Comparison of ENCODE assay signal across 20 cellular contexts in genomic region chr16:88778541-88779065, GRCh38. TPM values are rescaled to one million over a fixed set of nuclear protein-coding genes. Genes with fewer than 3 reads are reported as not detected.
DNase-seq lines count a peak whose midpoint lies in the region; ATAC-seq, FAIRE-seq and TF ChIP-seq lines count a peak whose summit lies in the region.
"Had no signal": no experiment of that assay in that cellular context is flagged by ENCODE, and none has a peak within 500 bp of the region (broad histone marks: within the 10 kb centered on the region; RNA-seq: fewer than 3 reads in every experiment).

No MANE protein-coding gene starts in this region.

- FAIRE-seq in K562 (lab: Jason Lieb, UNC), result no peak

- no peaks in the 10 kb centered on the region for H3K27me3 ChIP-seq in A673 (replicated peaks; ENCODE audit: insufficient read depth, low read depth, low read length, poor library complexity)
- H3K27me3 ChIP-seq in CD4-positive, alpha-beta memory T cell (ENCODE audit: insufficient read depth, low read length), result no peaks in the 10 kb centered on the region
- H3K27me3 ChIP-seq in K562 (ENCODE audit: control insufficient read depth in 2 of 2, insufficient read depth in 2 of 2, low read length in 2 of 2), result no peaks in the 10 kb centered on the region
- H3K27me3 ChIP-seq: breast epithelium, uterus had no signal

- in situ Hi-C loops in K562 (cut with MboI), result no loop called here

- H3K9me3 ChIP-seq in A673 (ENCODE audit: low read depth, low read length, poor library complexity, severe bottlenecking), result no peaks in the 10 kb centered on the region
- no peaks in the 10 kb centered on the region for H3K9me3 ChIP-seq in CD4-positive, alpha-beta memory T cell (ENCODE audit: control insufficient read depth in 1 of 2, low read length in 2 of 2)
- no peaks in the 10 kb centered on the region for H3K9me3 ChIP-seq in K562 (replicated peaks; ENCODE audit: control insufficient read depth, insufficient read depth, low read depth, low read length)
- H3K9me3 ChIP-seq: breast epithelium, uterus had no signal

- TF ChIP-seq CTCF in A673 (conservative IDR thresholded peaks at IDR 0.05; ENCODE audit: low read depth, low read length), result no peak
- TF ChIP-seq CTCF in K562 (IDR thresholded peaks at IDR 0.05 in 2 of 3, conservative IDR thresholded peaks at IDR 0.05 in 1 of 3; ENCODE audit: insufficient read depth in 2 of 3, low read depth in 1 of 3, low read length in 3 of 3), result no peak

- peaks cover 0 to 1% (median 0%) of the 10 kb centered on the region in 8 donors for H3K9me3 Mint-ChIP-seq in CD4-positive, alpha-beta memory T cell
- no peaks in the 10 kb centered on the region for H3K9me3 Mint-ChIP-seq in natural killer cell treated with Interleukin-12 subunit alpha and Interleukin-12 subunit beta and Interleukin-15 and Interleukin-18, amount 100 ng/mL, for 72 hours
- H3K9me3 Mint-ChIP-seq: CD8-positive, alpha-beta T cell; HFFc6; nephron had no signal

- peaks cover 100% of the 10 kb centered on the region for H3K79me2 ChIP-seq in K562 (ENCODE audit: control insufficient read depth, insufficient read depth, low read length)

- no peak overlapping the region for H2AFZ ChIP-seq in K562 (ENCODE audit: low read depth, low read length)

- H3K27ac ChIP-seq in A673 (ENCODE audit: low read depth, low read length, poor library complexity, severe bottlenecking) (peak overlapping the region; percentile 65), K562 (ENCODE audit: extremely low read depth, low read depth, low read length) (peak overlapping the region; percentile 38; the same call in 2 of the 3 replicates)
- H3K27ac ChIP-seq in CD4-positive, alpha-beta memory T cell (ENCODE audit: low read depth, low read length), result peak overlapping the region; percentile 74
- H3K27ac ChIP-seq: breast epithelium, coronary artery, uterus had no signal

- H3K4me1 Mint-ChIP-seq in CD4-positive, alpha-beta memory T cell, result peaks cover 31 to 74% (median 55%) of the 10 kb centered on the region in 4 donors
- peaks cover 38 to 45% of the 10 kb centered on the region in 2 donors for H3K4me1 Mint-ChIP-seq in natural killer cell treated with Interleukin-12 subunit alpha and Interleukin-12 subunit beta and Interleukin-15 and Interleukin-18, amount 100 ng/mL, for 72 hours (ENCODE audit: low read depth in 2 of 2)

- TF ChIP-seq RAD21 in K562 (CRISPR knock-in tag; conservative IDR thresholded peaks at IDR 0.05 in 1 of 2, IDR thresholded peaks at IDR 0.05 in 1 of 2), result no peak

- TF ChIP-seq POLR2A in K562 (conservative IDR thresholded peaks at IDR 0.05), result no peak

- 88% methylated on average over 30 of the region's 30 CpGs for WGBS in K562 (ENCODE audit: insufficient coverage, low coverage, missing lambda C conversion rate)

- no peak for DNase-seq in A673 (ENCODE audit: low spot score)
- no peak for DNase-seq in CD4-positive, alpha-beta memory T cell
- DNase-seq in K562 (ENCODE audit: extremely low read depth in 1 of 4, low spot score in 3 of 4), result no peak
- DNase-seq in natural killer cell treated with Interleukin-12 subunit alpha and Interleukin-12 subunit beta and Interleukin-15 and Interleukin-18, amount 100 ng/mL, for 72 hours (ENCODE audit: low spot score), result no peak
- DNase-seq in amniotic stem cell (lab: John Stamatoyannopoulos, UW), result no peak
- no peak for DNase-seq in LoVo (ENCODE audit: low spot score)
- DNase-seq in cerebellar cortex (ENCODE audit: low spot score), result no peak
- DNase-seq: CD8-positive, alpha-beta T cell; DMS79; HFFc6; NCI-H187 treated with DMSO at 0.1 percent for 48 hours; NCI-H774; OCI-M1; SHP77 treated with DMSO at 0.1 percent for 48 hours had no signal

- H3K4me3 ChIP-seq in A673 (ENCODE audit: low read depth, low read length, poor library complexity, severe bottlenecking), result no peak overlapping the region
- H3K4me3 ChIP-seq in CD4-positive, alpha-beta memory T cell (ENCODE audit: low read length in 2 of 2), result no peak overlapping the region
- H3K4me3 ChIP-seq in K562, result no peak overlapping the region
- H3K4me3 ChIP-seq: uterus had no signal

- H3K4me3 Mint-ChIP-seq in CD4-positive, alpha-beta memory T cell, result no peak overlapping the region
- peak overlapping the region; percentile 17 for H3K4me3 Mint-ChIP-seq in natural killer cell treated with Interleukin-12 subunit alpha and Interleukin-12 subunit beta and Interleukin-15 and Interleukin-18, amount 100 ng/mL, for 72 hours
- H3K4me3 Mint-ChIP-seq: CD8-positive, alpha-beta T cell; HFFc6 had no signal

- H3K9ac ChIP-seq in K562 (ENCODE audit: insufficient read depth in 1 of 2, low read depth in 2 of 2, low read length in 2 of 2), result peak overlapping the region in 1 of 2 experiments; percentile 99; a peak in 3 of 4 replicates

- BruUV-seq in A673 (replicated peaks; lab: Mats Ljungman, UMichigan) (no TSS peak), K562 (replicated peaks; lab: Mats Ljungman, UMichigan) (no TSS peak)

- ATAC-seq in K562 (no peak), GM18861 (IDR thresholded peaks at IDR 0.05; ENCODE audit: unreplicated experiment) (no peak)
- ATAC-seq in natural killer cell treated with Interleukin-12 subunit alpha and Interleukin-12 subunit beta and Interleukin-15 and Interleukin-18, amount 100 ng/mL, for 72 hours, result no peak
- ATAC-seq: CD8-positive, alpha-beta T cell; left cardiac atrium had no signal

- H3K27ac Mint-ChIP-seq in CD4-positive, alpha-beta memory T cell, result peak overlapping the region in 6 of 7 donors; percentile 70 to 95 (median 80)
- H3K27ac Mint-ChIP-seq in natural killer cell treated with Interleukin-12 subunit alpha and Interleukin-12 subunit beta and Interleukin-15 and Interleukin-18, amount 100 ng/mL, for 72 hours, result peak overlapping the region in 1 of 2 donors; percentile 65
- H3K27ac Mint-ChIP-seq: CD8-positive, alpha-beta T cell; HFFc6 had no signal

- H4K20me1 ChIP-seq in K562 (replicated peaks; ENCODE audit: control insufficient read depth, insufficient read depth, low read length), result peaks cover 24% of the 10 kb centered on the region

- no peaks in the 10 kb centered on the region for H3K27me3 Mint-ChIP-seq in CD4-positive, alpha-beta memory T cell
- no peaks in the 10 kb centered on the region for H3K27me3 Mint-ChIP-seq in natural killer cell treated with Interleukin-12 subunit alpha and Interleukin-12 subunit beta and Interleukin-15 and Interleukin-18, amount 100 ng/mL, for 72 hours

- no peaks in the 10 kb centered on the region for H3K36me3 ChIP-seq in A673 (ENCODE audit: insufficient read depth, low read length, poor library complexity, severe bottlenecking)
- H3K36me3 ChIP-seq in CD4-positive, alpha-beta memory T cell (ENCODE audit: insufficient read depth, low read length), result no peaks in the 10 kb centered on the region
- peaks cover 69% of the 10 kb centered on the region for H3K36me3 ChIP-seq in K562 (ENCODE audit: control insufficient read depth, insufficient read depth, low read length)
- H3K36me3 ChIP-seq: breast epithelium, uterus had no signal

- peaks cover 73% of the 10 kb centered on the region for H3K4me1 ChIP-seq in A673 (ENCODE audit: insufficient read depth, low read length, poor library complexity, severe bottlenecking)
- peaks cover 73% of the 10 kb centered on the region for H3K4me1 ChIP-seq in CD4-positive, alpha-beta memory T cell (ENCODE audit: insufficient read depth, low read length)
- peaks cover 57 to 98% of the 10 kb centered on the region in 2 experiments for H3K4me1 ChIP-seq in K562 (replicated peaks in 1 of 2; ENCODE audit: control insufficient read depth in 2 of 2, insufficient read depth in 2 of 2, low read length in 2 of 2)

- H3K9me1 ChIP-seq in K562 (ENCODE audit: control insufficient read depth, insufficient read depth, low read length), result peaks cover 5% of the 10 kb centered on the region

- H3K4me2 ChIP-seq in K562 (ENCODE audit: insufficient read depth, low read length), result 0 out of 2 replicates have a peak overlapping the region, but pooled peaks have one; percentile 78

- POLR2A ChIA-PET in A673 (lab: Charles Lee; ENCODE audit: low non-redundant PET) (no interaction called here), K562 (lab: Yijun Ruan, JAX) (interaction anchor here (0.5 to 7.0 kb wide), 10 partner anchors 9 to 971 kb away, joined by 3 to 47 read pairs (median 3); partner anchors contain the start of gene APRT)
- POLR2A ChIA-PET in CD4-positive, alpha-beta memory T cell (lab: Charles Lee; ENCODE audit: partially characterized antibody), result interaction anchor here (5.0 to 8.8 kb wide), 3 partner anchors 10 to 33 kb away, joined by 62 to 206 read pairs (median 138); partner anchors contain the start of genes APRT and CDT1

- H3K36me3 Mint-ChIP-seq in CD4-positive, alpha-beta memory T cell, result peaks cover 0 to 23% of the 10 kb centered on the region in 2 donors
- no peaks in the 10 kb centered on the region for H3K36me3 Mint-ChIP-seq in natural killer cell treated with Interleukin-12 subunit alpha and Interleukin-12 subunit beta and Interleukin-15 and Interleukin-18, amount 100 ng/mL, for 72 hours
- H3K36me3 Mint-ChIP-seq: CD8-positive, alpha-beta T cell had no signal

- intact Hi-C loops in A673 (cut with micrococcal nuclease; ENCODE audit: unreplicated experiment), result no loop called here
- intact Hi-C loops in CD4-positive, alpha-beta memory T cell (cut with micrococcal nuclease), result no loop called here
- intact Hi-C loops in K562 (cut with micrococcal nuclease), result no loop called here

- CTCF ChIA-PET in A673 (lab: Charles Lee) (no interaction called here), K562 (lab: Yijun Ruan, JAX; ENCODE audit: low intra/inter-chr PET ratio) (interaction anchor here (0.6 kb wide), 1 partner anchor 205 kb away, joined by 7 read pairs; no protein-coding TSS in a partner anchor)
- CTCF ChIA-PET in CD4-positive, alpha-beta memory T cell (lab: Charles Lee; ENCODE audit: partially characterized antibody), result interaction anchor here (3.7 to 10.7 kb wide), 3 partner anchors 24 to 41 kb away, joined by 20 to 137 read pairs (median 64); no protein-coding TSS in a partner anchor

- TF ChIP-seq EP300 in K562 (IDR thresholded peaks at IDR 0.05; ENCODE audit: low read length), result no peak

RNA-seq across cellular contexts. Expression of gene PIEZO1, which starts 6.4 kb away (rescaled TPM):
- total RNA-seq in A673 (2021) (174 and 182 TPM in 2 replicates), K562 (2014; rRNA removed) (213 and 305 TPM in 2 replicates), K562 (2014; rRNA removed; fragmentation: Illumina TruSeq; extraction: Trizol) (44.5 and 45.2 TPM in 2 replicates), K562 (2015; rRNA removed; fragmentation: Illumina TruSeq; extraction: Trizol) (97.9 and 113 TPM in 2 replicates), K562 (2021) (354 and 432 TPM in 2 replicates)
- total RNA-seq in CD4-positive, alpha-beta memory T cell, result 100 to 1,000 TPM; 274 to 302 TPM
- polyA plus RNA-seq in CD4-positive, alpha-beta memory T cell, result 10 to 100 TPM; 12.0 to 67.5 TPM
- 759 and 2,233 TPM in 2 replicates for total RNA-seq in K562 (2011; cell fraction: chromatin; rRNA removed; ENCODE audit: low replicate concordance)
- total RNA-seq in K562 (2011; cell fraction: nucleolus; rRNA removed), result 1,565 and 1,591 TPM in 2 replicates
- total RNA-seq in K562 (2011; cell fraction: nucleoplasm; rRNA removed), result 1,027 and 1,219 TPM in 2 replicates
- polyA plus RNA-seq in K562 (2011; rRNA removed) (131 and 170 TPM in 2 replicates), K562 (2014; fragmentation: Illumina TruSeq; extraction: Trizol) (146 and 201 TPM in 2 replicates), K562 (2014; fragmentation: Nextera tagmentation; extraction: Ambion mirVana) (1 to 10 TPM; 3.6 to 9.6 TPM), K562 (2014; rRNA removed) (319 and 383 TPM in 2 replicates)
- polyA plus RNA-seq in K562 (2011; cell fraction: cytosol; rRNA removed), result 143 and 281 TPM in 2 replicates
- polyA plus RNA-seq in K562 (2011; cell fraction: nucleus; rRNA removed), result 1,334 and 2,777 TPM in 2 replicates
- 266 and 440 TPM in 2 replicates for polyA plus RNA-seq in K562 (2012)
- 56.6 and 97.2 TPM in 2 replicates for polyA minus RNA-seq in K562 (2011; rRNA and poly(A)+ RNA removed)
- 155 and 200 TPM in 2 replicates for polyA minus RNA-seq in K562 (2011; cell fraction: cytosol; rRNA and poly(A)+ RNA removed)
- 321 and 450 TPM in 2 replicates for polyA minus RNA-seq in K562 (2011; cell fraction: nucleus; rRNA and poly(A)+ RNA removed)
- total RNA-seq in natural killer cell treated with Interleukin-12 subunit alpha and Interleukin-12 subunit beta and Interleukin-15 and Interleukin-18, amount 100 ng/mL, for 72 hours, result 100 to 1,000 TPM in 1 of 2 donors, 10 to 100 TPM in 1; 84.8 to 298 TPM

RNA-seq across cellular contexts. Expression of gene CDT1, which starts 25.0 kb away (rescaled TPM):
- total RNA-seq in A673 (2021) (103 TPM in 2 replicates), K562 (2014; rRNA removed) (114 and 119 TPM in 2 replicates), K562 (2014; rRNA removed; fragmentation: Illumina TruSeq; extraction: Trizol) (3.4 and 4.4 TPM in 2 replicates), K562 (2015; rRNA removed; fragmentation: Illumina TruSeq; extraction: Trizol) (14.4 and 17.9 TPM in 2 replicates), K562 (2021) (173 and 178 TPM in 2 replicates)
- total RNA-seq in CD4-positive, alpha-beta memory T cell, result under 1 TPM; 0.17 TPM
- under 1 TPM; 0.19 to 0.26 TPM for polyA plus RNA-seq in CD4-positive, alpha-beta memory T cell
- total RNA-seq in K562 (2011; cell fraction: chromatin; rRNA removed; ENCODE audit: low replicate concordance), result 14.1 and 55.6 TPM in 2 replicates
- total RNA-seq in K562 (2011; cell fraction: nucleolus; rRNA removed), result 67.5 and 87.8 TPM in 2 replicates
- 29.4 and 38.8 TPM in 2 replicates for total RNA-seq in K562 (2011; cell fraction: nucleoplasm; rRNA removed)
- polyA plus RNA-seq in K562 (2011; rRNA removed) (14.2 and 29.4 TPM in 2 replicates), K562 (2014; fragmentation: Illumina TruSeq; extraction: Trizol) (9.3 and 47.1 TPM in 2 replicates), K562 (2014; fragmentation: Nextera tagmentation; extraction: Ambion mirVana) (1 to 10 TPM in 1 of 2 experiments, under 1 TPM in 1; 0.92 to 1.6 TPM), K562 (2014; rRNA removed) (53.6 and 65.8 TPM in 2 replicates)
- 48.5 and 101 TPM in 2 replicates for polyA plus RNA-seq in K562 (2011; cell fraction: cytosol; rRNA removed)
- polyA plus RNA-seq in K562 (2011; cell fraction: nucleus; rRNA removed), result 38.4 and 58.3 TPM in 2 replicates
- 68.4 and 200 TPM in 2 replicates for polyA plus RNA-seq in K562 (2012)
- polyA minus RNA-seq in K562 (2011; rRNA and poly(A)+ RNA removed), result 9.8 and 10.4 TPM in 2 replicates
- polyA minus RNA-seq in K562 (2011; cell fraction: cytosol; rRNA and poly(A)+ RNA removed), result 102 and 178 TPM in 2 replicates
- 25.2 and 25.9 TPM in 2 replicates for polyA minus RNA-seq in K562 (2011; cell fraction: nucleus; rRNA and poly(A)+ RNA removed)
- 100 to 1,000 TPM in 1 of 2 donors, 10 to 100 TPM in 1; 50.0 to 129 TPM for total RNA-seq in natural killer cell treated with Interleukin-12 subunit alpha and Interleukin-12 subunit beta and Interleukin-15 and Interleukin-18, amount 100 ng/mL, for 72 hours

RNA-seq across cellular contexts. Expression of gene APRT, which starts 33.1 kb away (rescaled TPM):
- total RNA-seq in A673 (2021), result 129 and 134 TPM in 2 replicates
- total RNA-seq in CD4-positive, alpha-beta memory T cell, result 100 to 1,000 TPM; 171 to 175 TPM
- 100 to 1,000 TPM; 569 to 624 TPM for polyA plus RNA-seq in CD4-positive, alpha-beta memory T cell
- total RNA-seq in K562 (2011; cell fraction: chromatin; rRNA removed; ENCODE audit: low replicate concordance), result 35.4 and 135 TPM in 2 replicates
- 138 and 183 TPM in 2 replicates for total RNA-seq in K562 (2011; cell fraction: nucleolus; rRNA removed)
- 82.7 and 89.3 TPM in 2 replicates for total RNA-seq in K562 (2011; cell fraction: nucleoplasm; rRNA removed)
- 409 and 555 TPM in 2 replicates for total RNA-seq in K562 (2014; rRNA removed)
- total RNA-seq in K562 (2014; rRNA removed; fragmentation: Illumina TruSeq; extraction: Trizol), result 86.2 and 129 TPM in 2 replicates
- total RNA-seq in K562 (2015; rRNA removed; fragmentation: Illumina TruSeq; extraction: Trizol), result 213 and 224 TPM in 2 replicates
- total RNA-seq in K562 (2021), result 340 and 359 TPM in 2 replicates
- 146 and 234 TPM in 2 replicates for polyA plus RNA-seq in K562 (2011; rRNA removed)
- polyA plus RNA-seq in K562 (2011; cell fraction: cytosol; rRNA removed), result 130 and 287 TPM in 2 replicates
- polyA plus RNA-seq in K562 (2011; cell fraction: nucleus; rRNA removed), result 161 and 192 TPM in 2 replicates
- polyA plus RNA-seq in K562 (2012), result 290 and 337 TPM in 2 replicates
- polyA plus RNA-seq in K562 (2014; fragmentation: Illumina TruSeq; extraction: Trizol), result 94.4 and 200 TPM in 2 replicates
- polyA plus RNA-seq in K562 (2014; fragmentation: Nextera tagmentation; extraction: Ambion mirVana), result 100 to 1,000 TPM in 1 of 2 experiments, 10 to 100 TPM in 1; 41.7 to 116 TPM
- 354 and 422 TPM in 2 replicates for polyA plus RNA-seq in K562 (2014; rRNA removed)
- polyA minus RNA-seq in K562 (2011; rRNA and poly(A)+ RNA removed), result 17.6 and 29.0 TPM in 2 replicates
- polyA minus RNA-seq in K562 (2011; cell fraction: cytosol; rRNA and poly(A)+ RNA removed), result 127 and 142 TPM in 2 replicates
- polyA minus RNA-seq in K562 (2011; cell fraction: nucleus; rRNA and poly(A)+ RNA removed), result 49.9 and 62.3 TPM in 2 replicates
- total RNA-seq in natural killer cell treated with Interleukin-12 subunit alpha and Interleukin-12 subunit beta and Interleukin-15 and Interleukin-18, amount 100 ng/mL, for 72 hours, result 100 to 1,000 TPM; 142 to 192 TPM
